In genomic region chr17:76715462-76715830, GRCh38 we compare ENCODE assay signal across 7 cellular contexts. TPM values are rescaled to one million over a fixed set of nuclear protein-coding genes. Genes with fewer than 3 reads are reported as not detected.
DNase-seq lines count a peak whose midpoint lies in the region; ATAC-seq, FAIRE-seq and TF ChIP-seq lines count a peak whose summit lies in the region.
"Had no signal": no experiment of that assay in that cellular context is flagged by ENCODE, and none has a peak within 500 bp of the region (broad histone marks: within the 10 kb centered on the region; RNA-seq: fewer than 3 reads in every experiment).

No MANE protein-coding gene starts in this region.

- no peaks in the 10 kb centered on the region for H3K9me3 ChIP-seq in DOHH2 (ENCODE audit: control insufficient read depth, insufficient read depth, low read length)

- H3K4me1 Mint-ChIP-seq in activated naive CD8-positive, alpha-beta T cell (ENCODE audit: low read depth), result peaks cover 50% of the 10 kb centered on the region
- H3K4me1 Mint-ChIP-seq in naive thymus-derived CD8-positive, alpha-beta T cell, result peaks cover 24 to 53% (median 49%) of the 10 kb centered on the region in 4 donors

- H3K36me3 ChIP-seq in DOHH2 (ENCODE audit: control insufficient read depth, low read length), result peaks cover 65% of the 10 kb centered on the region

- ATAC-seq in naive thymus-derived CD8-positive, alpha-beta T cell, result no peak

- H3K4me1 ChIP-seq in DOHH2 (ENCODE audit: control insufficient read depth, low read length), result peaks cover 14% of the 10 kb centered on the region

- in situ Hi-C loops in GM13977 (cut with MboI; ENCODE audit: low pct_unique_long_range_greater_than_20kb, low sequenced_read_pairs, unreplicated experiment), result no loop called here

- no peaks in the 10 kb centered on the region for H3K79me2 ChIP-seq in DOHH2 (ENCODE audit: control insufficient read depth, low read length)

- TF ChIP-seq CTCF in DOHH2 (IDR thresholded peaks at IDR 0.05; ENCODE audit: low read depth, low read length, poor library complexity, severe bottlenecking) (no peak), GM13977 (IDR thresholded peaks at IDR 0.05; ENCODE audit: extremely low read depth, insufficient read depth, missing control alignments) (no peak)

- peaks cover 5% of the 10 kb centered on the region; the same call in 1 of the 2 replicates for H3K27me3 ChIP-seq in DOHH2 (ENCODE audit: control insufficient read depth, low read length)

- no peaks in the 10 kb centered on the region for H3K9me2 ChIP-seq in DOHH2 (replicated peaks; ENCODE audit: control insufficient read depth, low read length)

- no peak for FAIRE-seq in GM19239 (lab: Jason Lieb, UNC)

- no peak for DNase-seq in naive thymus-derived CD8-positive, alpha-beta T cell
- DNase-seq in GM19239 (ENCODE audit: insufficient read length, low spot score) (no peak), medulla oblongata (ENCODE audit: extremely low spot score) (no peak), GM13977 (ENCODE audit: low spot score) (no peak)
- DNase-seq: NCI-H1417 treated with DMSO at 0.1 percent for 48 hours had no signal

- peaks cover 2% of the 10 kb centered on the region for H3K36me3 Mint-ChIP-seq in activated naive CD8-positive, alpha-beta T cell
- H3K36me3 Mint-ChIP-seq in naive thymus-derived CD8-positive, alpha-beta T cell, result peaks cover 0 to 55% (median 17%) of the 10 kb centered on the region in 3 donors

- POLR2A ChIA-PET in naive thymus-derived CD8-positive, alpha-beta T cell (lab: Charles Lee), result interaction anchor here (1.2 to 7.3 kb wide), 4 partner anchors 9 to 20 kb away, joined by 14 to 93 read pairs (median 34); partner anchors contain the start of genes JMJD6, METTL23, MFSD11 and SRSF2

- H3K27me3 Mint-ChIP-seq in activated naive CD8-positive, alpha-beta T cell, result no peaks in the 10 kb centered on the region
- no peaks in the 10 kb centered on the region for H3K27me3 Mint-ChIP-seq in naive thymus-derived CD8-positive, alpha-beta T cell

- H3F3A ChIP-seq in DOHH2 (ENCODE audit: control insufficient read depth, insufficient read depth), result peaks cover 7% of the 10 kb centered on the region

- H3K9me3 Mint-ChIP-seq in activated naive CD8-positive, alpha-beta T cell (ENCODE audit: low read depth), result no peaks in the 10 kb centered on the region
- H3K9me3 Mint-ChIP-seq in naive thymus-derived CD8-positive, alpha-beta T cell, result no peaks in the 10 kb centered on the region

- H3K4me3 ChIP-seq in DOHH2 (ENCODE audit: low read length), result no peak overlapping the region

- no peak overlapping the region for H3K27ac ChIP-seq in DOHH2 (ENCODE audit: low read depth, low read length)

- H3K4me3 Mint-ChIP-seq in activated naive CD8-positive, alpha-beta T cell, result peak overlapping the region; percentile 79
- H3K4me3 Mint-ChIP-seq in naive thymus-derived CD8-positive, alpha-beta T cell, result peak overlapping the region in 8 of 10 donors; percentile 42 to 72 (median 69)

- peak overlapping the region; percentile 5; the same call in 1 of the 2 replicates for H3K4me2 ChIP-seq in DOHH2 (ENCODE audit: low read length)

- no peaks in the 10 kb centered on the region for H4K20me1 ChIP-seq in DOHH2 (ENCODE audit: control insufficient read depth, insufficient read depth, low read depth, low read length)

- peak overlapping the region; percentile 93 for H3K27ac Mint-ChIP-seq in activated naive CD8-positive, alpha-beta T cell
- peak overlapping the region; percentile 87 to 99 (median 96) for H3K27ac Mint-ChIP-seq in naive thymus-derived CD8-positive, alpha-beta T cell

RNA-seq across cellular contexts. Expression of gene MXRA7, which starts 4.7 kb away (rescaled TPM):
- 10 to 100 TPM; 13.9 to 16.3 TPM for total RNA-seq in naive thymus-derived CD8-positive, alpha-beta T cell
- polyA plus RNA-seq in naive thymus-derived CD8-positive, alpha-beta T cell, result 10 to 100 TPM in 1 of 3 donors, 1 to 10 TPM in 2; 2.2 to 25.3 (median 5.4) TPM

RNA-seq across cellular contexts. Expression of gene JMJD6, which starts 11.0 kb away (rescaled TPM):
- 10 to 100 TPM; 36.6 to 37.8 TPM for total RNA-seq in naive thymus-derived CD8-positive, alpha-beta T cell
- polyA plus RNA-seq in naive thymus-derived CD8-positive, alpha-beta T cell, result 10 to 100 TPM; 10.2 to 34.2 (median 14.4) TPM

RNA-seq across cellular contexts. Expression of gene METTL23, which starts 11.2 kb away (rescaled TPM):
- 10 to 100 TPM; 86.2 to 86.9 TPM for total RNA-seq in naive thymus-derived CD8-positive, alpha-beta T cell
- 100 to 1,000 TPM; 140 to 154 (median 146) TPM for polyA plus RNA-seq in naive thymus-derived CD8-positive, alpha-beta T cell

RNA-seq across cellular contexts. Expression of gene SRSF2, which starts 21.7 kb away (rescaled TPM):
- 100 to 1,000 TPM; 358 to 377 TPM for total RNA-seq in naive thymus-derived CD8-positive, alpha-beta T cell
- polyA plus RNA-seq in naive thymus-derived CD8-positive, alpha-beta T cell, result 100 to 1,000 TPM; 101 to 106 (median 105) TPM

RNA-seq across cellular contexts. Expression of gene MFSD11, which starts 22.5 kb away (rescaled TPM):
- total RNA-seq in naive thymus-derived CD8-positive, alpha-beta T cell, result 10 to 100 TPM; 28.2 to 30.4 TPM
- polyA plus RNA-seq in naive thymus-derived CD8-positive, alpha-beta T cell, result 10 to 100 TPM; 18.1 to 23.6 (median 18.9) TPM
